17 cellular contexts compared by ENCODE assay signal in the genomic region with DNA sequence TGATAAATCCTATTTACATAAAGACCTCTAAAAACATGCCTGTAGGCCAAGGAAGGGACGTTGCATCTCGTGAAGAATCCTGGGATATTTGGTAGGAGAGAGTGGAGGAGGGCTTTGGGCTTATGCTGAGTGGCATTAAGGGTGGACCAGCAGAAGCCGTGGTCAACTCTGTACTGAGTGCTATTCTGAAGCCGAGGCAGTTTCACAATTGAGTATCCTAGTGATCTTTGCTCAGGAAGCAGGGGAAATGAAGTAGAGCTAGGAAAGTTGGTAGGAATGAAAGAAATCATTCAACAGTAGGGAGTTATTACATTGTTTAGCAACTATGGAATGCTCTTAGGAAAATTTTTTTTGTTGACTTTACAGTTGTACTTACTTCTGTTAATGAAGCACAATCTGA.
"Had no signal": no experiment of that assay in that cellular context is flagged by ENCODE, and none has a peak within 500 bp of the region (broad histone marks: within the 10 kb centered on the region; RNA-seq: fewer than 3 reads in every experiment).

No MANE protein-coding gene starts in this region.

- DNase-seq: activated CD4-positive, alpha-beta T cell treated with anti-CD3 and anti-CD28 coated beads, Interleukin-2, amount 50 U/mL, for 4 hours; activated effector memory CD4-positive, alpha-beta T cell treated with Interleukin-2 at 50 U/mL for 16 hours; activated T-cell treated with anti-CD3 and anti-CD28 coated beads, Interleukin-2, amount 50 U/mL, for 1 hour; amygdala; brain microvascular endothelial cell; effector memory CD8-positive, alpha-beta T cell; kidney glomerular epithelial cell; nephron progenitor cell; ovary; stimulated activated CD4-positive, alpha-beta T cell treated with anti-CD3 and anti-CD28 coated beads, Interleukin-4, amount 100 ng/mL, for 24 hours; stimulated activated naive CD8-positive, alpha-beta T cell treated with anti-CD3 and anti-CD28 coated beads, Interleukin-15, amount 100 ng/mL, for 72 hours; T-helper 2 cell had no signal

- H3K27me3 Mint-ChIP-seq: activated naive CD4-positive, alpha-beta T cell treated with anti-CD3 and anti-CD28 coated beads, Interleukin-2, amount 50 U/mL, for 24 hours; effector memory CD8-positive, alpha-beta T cell; stimulated activated naive CD8-positive, alpha-beta T cell treated with anti-CD3 and anti-CD28 coated beads, Interleukin-15, amount 100 ng/mL, for 72 hours had no signal

- H3K4me3 Mint-ChIP-seq: activated naive CD4-positive, alpha-beta T cell treated with anti-CD3 and anti-CD28 coated beads, Interleukin-2, amount 50 U/mL, for 24 hours; effector memory CD8-positive, alpha-beta T cell; nephron progenitor cell; stimulated activated naive CD8-positive, alpha-beta T cell treated with anti-CD3 and anti-CD28 coated beads, Interleukin-15, amount 100 ng/mL, for 72 hours had no signal

- H3K27ac ChIP-seq: brain microvascular endothelial cell, ovary, thoracic aorta had no signal

- ATAC-seq: effector memory CD8-positive, alpha-beta T cell; stimulated activated naive CD8-positive, alpha-beta T cell treated with anti-CD3 and anti-CD28 coated beads, Interleukin-15, amount 100 ng/mL, for 72 hours had no signal

- H3K4me3 ChIP-seq: lung, ovary, thoracic aorta had no signal

- FAIRE-seq: TTC549, urothelium cell line had no signal

- H3K27me3 ChIP-seq: brain microvascular endothelial cell, ovary had no signal

- H3K9me3 Mint-ChIP-seq: effector memory CD8-positive, alpha-beta T cell had no signal

- H3K36me3 ChIP-seq: brain microvascular endothelial cell, ovary, thoracic aorta had no signal

- H3K4me1 Mint-ChIP-seq: nephron progenitor cell had no signal

- H3K27ac Mint-ChIP-seq: activated naive CD4-positive, alpha-beta T cell treated with anti-CD3 and anti-CD28 coated beads, Interleukin-2, amount 50 U/mL, for 24 hours; nephron progenitor cell; stimulated activated naive CD8-positive, alpha-beta T cell treated with anti-CD3 and anti-CD28 coated beads, Interleukin-15, amount 100 ng/mL, for 72 hours had no signal

- H3K9me3 ChIP-seq: ovary, thoracic aorta had no signal
